1 cellular context compared by ENCODE assay signal in the genomic region with DNA sequence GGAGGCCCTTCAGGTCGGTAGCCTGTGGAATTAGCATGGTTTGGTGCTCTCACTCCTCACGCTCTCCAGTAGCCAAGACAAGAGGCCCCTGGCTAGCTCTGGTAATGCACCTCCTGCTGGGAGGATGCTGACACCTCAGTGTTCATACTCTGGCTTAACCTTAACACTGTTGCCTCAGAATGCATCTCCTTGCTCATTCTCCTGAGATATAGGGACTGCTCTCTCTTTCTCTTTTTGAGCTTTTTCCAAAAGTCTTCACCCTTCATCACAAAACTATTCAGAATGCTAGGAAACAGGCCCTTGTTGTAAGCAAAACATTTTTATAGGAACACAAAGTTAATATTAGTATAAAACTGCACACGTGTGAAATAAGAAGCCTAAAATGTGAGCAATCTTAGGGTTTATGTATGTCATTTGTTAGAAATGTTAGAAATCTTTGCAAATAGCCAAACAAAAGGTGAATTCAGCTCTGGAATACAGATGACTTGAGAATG.
TF ChIP-seq lines count a peak whose summit lies in the region.

No MANE protein-coding gene starts in this region.

TF ChIP-seq in WTC11, 78 proteins besides CTCF, POLR2A, EP300 and RAD21 (continued from another document):
- TF ChIP-seq ZNF416 (CRISPR knock-in tag; IDR thresholded peaks at IDR 0.05): no peak
- no peak for TF ChIP-seq ZNF532 (CRISPR knock-in tag; IDR thresholded peaks at IDR 0.05; ENCODE audit: borderline replicate concordance)
- no peak for TF ChIP-seq AR (CRISPR knock-in tag; IDR thresholded peaks at IDR 0.05)
